Comparison of ENCODE assay signal across 8 cellular contexts in genomic region chr2:204545861-204546773, GRCh38. TPM values are rescaled to one million over a fixed set of nuclear protein-coding genes. Genes with fewer than 3 reads are reported as not detected.
DNase-seq lines count a peak whose midpoint lies in the region; ATAC-seq and TF ChIP-seq lines count a peak whose summit lies in the region.

No MANE protein-coding gene starts in this region.

- H3K9me3 Mint-ChIP-seq in activated CD8-positive, alpha-beta T cell treated with anti-CD3 and anti-CD28 coated beads for 36 hours: no peaks in the 10 kb centered on the region

- H3K9me3 ChIP-seq in left ventricle myocardium inferior (replicated peaks): no peaks in the 10 kb centered on the region
- H3K9me3 ChIP-seq in psoas muscle: no peaks in the 10 kb centered on the region

- peak overlapping the region; percentile 80 for H3K27ac ChIP-seq in left ventricle myocardium inferior (replicated peaks)
- H3K27ac ChIP-seq in psoas muscle: peak overlapping the region; percentile 70

- H3K36me3 ChIP-seq in left ventricle myocardium inferior: no peaks in the 10 kb centered on the region
- H3K36me3 ChIP-seq in psoas muscle (ENCODE audit: insufficient read depth in 1 of 2, low read depth in 1 of 2): no peaks in the 10 kb centered on the region

- H3K4me1 Mint-ChIP-seq in activated CD8-positive, alpha-beta T cell treated with anti-CD3 and anti-CD28 coated beads for 36 hours (ENCODE audit: low read depth): peaks cover 9% of the 10 kb centered on the region

- DNase-seq in NCI-H2081 (lab: John Stamatoyannopoulos, UW) (peak; percentile 3 to 21), NCI-H2081 treated with DMSO at 0.1 percent for 48 hours (lab: John Stamatoyannopoulos, UW) (no peak), left ventricle myocardium inferior (no peak), psoas muscle (no peak), NCI-H2196 (lab: John Stamatoyannopoulos, UW; ENCODE audit: unreplicated experiment) (no peak)
- peak; percentile 2 for DNase-seq in activated CD8-positive, alpha-beta T cell treated with anti-CD3 and anti-CD28 coated beads for 36 hours

- H3K4me1 ChIP-seq in left ventricle myocardium inferior (peaks cover 40% of the 10 kb centered on the region), psoas muscle (peaks cover 13% of the 10 kb centered on the region)

- no peaks in the 10 kb centered on the region for H3K36me3 Mint-ChIP-seq in activated CD8-positive, alpha-beta T cell treated with anti-CD3 and anti-CD28 coated beads for 36 hours (ENCODE audit: low read depth)

- POLR2A ChIA-PET in activated CD8-positive, alpha-beta T cell treated with anti-CD3 and anti-CD28 coated beads for 36 hours (lab: Charles Lee): no interaction called here

- ATAC-seq in HG03565 (IDR thresholded peaks at IDR 0.05; ENCODE audit: unreplicated experiment): peak; percentile 7
- ATAC-seq in activated CD8-positive, alpha-beta T cell treated with anti-CD3 and anti-CD28 coated beads for 36 hours: no peak
- ATAC-seq in psoas muscle: peak; percentile 19 to 42 (median 21)
- no peak for ATAC-seq in GM21619 (IDR thresholded peaks at IDR 0.05; ENCODE audit: unreplicated experiment)

- H3K27me3 ChIP-seq in left ventricle myocardium inferior (ENCODE audit: low read depth) (no peaks in the 10 kb centered on the region), psoas muscle (ENCODE audit: insufficient read depth in 3 of 3, low read length in 2 of 3) (no peaks in the 10 kb centered on the region)

- intact Hi-C loops in activated CD8-positive, alpha-beta T cell treated with anti-CD3 and anti-CD28 coated beads for 36 hours (cut with micrococcal nuclease): no loop called here
- intact Hi-C loops in left ventricle myocardium inferior (cut with micrococcal nuclease) (no loop called here), psoas muscle (cut with DNase I) (loop anchor here in 1 of 2 donors (10.0 kb wide), 1 partner anchor 149 kb away; no protein-coding TSS in a partner anchor)

- H3K27ac Mint-ChIP-seq in activated CD8-positive, alpha-beta T cell treated with anti-CD3 and anti-CD28 coated beads for 36 hours: no peak overlapping the region

- H3K27me3 Mint-ChIP-seq in activated CD8-positive, alpha-beta T cell treated with anti-CD3 and anti-CD28 coated beads for 36 hours: peaks cover 37% of the 10 kb centered on the region

- 3 to 5% (median 3%) methylated on average over 41 to 45 of the region's 45 CpGs for WGBS in psoas muscle, 3 donors

- H3K4me3 Mint-ChIP-seq in activated CD8-positive, alpha-beta T cell treated with anti-CD3 and anti-CD28 coated beads for 36 hours: peak overlapping the region; percentile 56

- peak overlapping the region; percentile 97 for H3K4me3 ChIP-seq in left ventricle myocardium inferior
- H3K4me3 ChIP-seq in psoas muscle: peak overlapping the region; percentile 94

- TF ChIP-seq CTCF in activated CD8-positive, alpha-beta T cell treated with anti-CD3 and anti-CD28 coated beads for 36 hours (IDR thresholded peaks at IDR 0.05): no peak
- no peak for TF ChIP-seq CTCF in left ventricle myocardium inferior (IDR thresholded peaks at IDR 0.05; ENCODE audit: borderline replicate concordance)
- no peak for TF ChIP-seq CTCF in psoas muscle (IDR thresholded peaks at IDR 0.05)

- CTCF ChIA-PET in activated CD8-positive, alpha-beta T cell treated with anti-CD3 and anti-CD28 coated beads for 36 hours (lab: Charles Lee): no interaction called here

RNA-seq across cellular contexts. Expression of gene PARD3B, which starts 0.8 kb away (rescaled TPM):
- under 1 TPM; 0.11 to 0.88 TPM for total RNA-seq in activated CD8-positive, alpha-beta T cell treated with anti-CD3 and anti-CD28 coated beads for 36 hours
- total RNA-seq in left ventricle myocardium inferior (9.1 TPM), psoas muscle (1 to 10 TPM; 4.8 to 6.0 (median 5.6) TPM)
- polyA plus RNA-seq in psoas muscle: 1 to 10 TPM in 2 of 3 donors, under 1 TPM in 1; 0.42 to 1.6 (median 1.1) TPM

Comparison
In these comparisons a context has a peak if more than half of its experiments do, and no peak if none do; other contexts are left out.
1. DNase-seq: peak in NCI-H2081 (2 of 2) and activated CD8-positive, alpha-beta T cell treated with anti-CD3 and anti-CD28 coated beads for 36 hours (single experiment); none in NCI-H2081 treated with DMSO at 0.1 percent for 48 hours (single experiment), left ventricle myocardium inferior (single experiment), psoas muscle (0 of 2) and NCI-H2196 (single experiment).
2. ATAC-seq: peak in HG03565 (single experiment) and psoas muscle (4 of 4); none in activated CD8-positive, alpha-beta T cell treated with anti-CD3 and anti-CD28 coated beads for 36 hours (single experiment) and GM21619 (single experiment).